In the genomic region with DNA sequence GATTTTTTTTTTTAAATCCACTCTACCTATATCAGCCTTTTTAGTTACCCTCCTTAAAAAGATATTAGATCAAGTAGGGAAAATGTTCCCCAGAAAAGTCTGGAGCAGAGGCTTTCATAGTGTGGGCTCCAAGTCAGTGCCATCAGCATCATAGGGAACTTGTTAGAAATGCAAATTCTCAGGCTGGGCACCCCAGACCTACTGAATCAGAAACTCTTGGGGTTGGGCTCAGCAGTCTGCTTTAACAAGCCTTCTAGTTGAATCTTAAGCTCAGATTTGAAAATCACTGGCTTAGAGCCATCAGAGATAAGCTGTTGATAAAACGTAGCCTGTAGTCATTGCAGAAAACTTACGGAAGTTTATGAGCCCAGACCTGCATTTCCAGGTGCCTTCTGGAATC, we compare ENCODE assay signal across 23 cellular contexts.
"Had no signal": no experiment of that assay in that cellular context is flagged by ENCODE, and none has a peak within 500 bp of the region (broad histone marks: within the 10 kb centered on the region; RNA-seq: fewer than 3 reads in every experiment).

No MANE protein-coding gene starts in this region.

- H3K36me3 ChIP-seq: heart left ventricle, left lung, lower lobe of right lung, prostate gland, right lobe of liver, spleen, tibial nerve, upper lobe of right lung, vagina had no signal

- ATAC-seq: heart left ventricle; left lung; lower lobe of right lung; naive thymus-derived CD4-positive, alpha-beta T cell; right lobe of liver; stimulated activated memory B cell treated with anti-CD40 and anti-IgM and Interleukin-4, amounts not matched to agents 10 μg/mL and 1 μg/mL and 100 μg/mL, for 72 hours; upper lobe of right lung had no signal

- H3K9me3 Mint-ChIP-seq: endodermal cell; nephron progenitor cell; stimulated activated memory B cell treated with anti-CD40 and anti-IgM and Interleukin-4, amounts not matched to agents 10 μg/mL and 1 μg/mL and 100 μg/mL, for 72 hours; stimulated activated naive CD8-positive, alpha-beta T cell treated with anti-CD3 and anti-CD28 coated beads, Interleukin-15, Interleukin-2, amounts not matched to agents 100 ng/mL and 50 ng/mL, for 24 hours had no signal

- H3K36me3 Mint-ChIP-seq: naive thymus-derived CD4-positive, alpha-beta T cell; stimulated activated memory B cell treated with anti-CD40 and anti-IgM and Interleukin-4, amounts not matched to agents 10 μg/mL and 1 μg/mL and 100 μg/mL, for 72 hours had no signal

- H3K9ac ChIP-seq: parathyroid adenoma had no signal

- H3K27ac Mint-ChIP-seq: endodermal cell; naive thymus-derived CD4-positive, alpha-beta T cell; nephron progenitor cell; stimulated activated memory B cell treated with anti-CD40 and anti-IgM and Interleukin-4, amounts not matched to agents 10 μg/mL and 1 μg/mL and 100 μg/mL, for 72 hours; stimulated activated naive CD8-positive, alpha-beta T cell treated with anti-CD3 and anti-CD28 coated beads, Interleukin-15, Interleukin-2, amounts not matched to agents 100 ng/mL and 50 ng/mL, for 24 hours had no signal

- H3K4me3 Mint-ChIP-seq: endodermal cell; naive thymus-derived CD4-positive, alpha-beta T cell; nephron progenitor cell; stimulated activated memory B cell treated with anti-CD40 and anti-IgM and Interleukin-4, amounts not matched to agents 10 μg/mL and 1 μg/mL and 100 μg/mL, for 72 hours; stimulated activated naive CD8-positive, alpha-beta T cell treated with anti-CD3 and anti-CD28 coated beads, Interleukin-15, Interleukin-2, amounts not matched to agents 100 ng/mL and 50 ng/mL, for 24 hours had no signal

- H3K79me2 ChIP-seq: parathyroid adenoma had no signal

- H3K4me1 ChIP-seq: left lung, lower lobe of right lung, parathyroid adenoma, prostate gland, right lobe of liver, spleen, testis, tibial nerve, upper lobe of right lung, vagina had no signal

- DNase-seq: dermis blood vessel endothelial cell; endodermal cell; heart left ventricle; hippocampal formation; kidney glomerular epithelial cell; left lung; lower lobe of right lung; naive thymus-derived CD4-positive, alpha-beta T cell; nephron progenitor cell; retina; right lobe of liver; spleen; stimulated activated CD4-positive, alpha-beta T cell treated with anti-CD3 and anti-CD28 coated beads, Interleukin-15, amount 100 ng/mL, for 24 hours; stimulated activated CD4-positive, alpha-beta T cell treated with anti-CD3 and anti-CD28 coated beads, Interleukin-1b, Interleukin-23, amount 100 ng/mL, for 48 hours; stimulated activated CD4-positive, alpha-beta T cell treated with anti-CD3 and anti-CD28 coated beads, Interleukin-4, amount 100 ng/mL, for 24 hours; testis; upper lobe of right lung had no signal

- H3K27me3 ChIP-seq: heart left ventricle, left lung, right lobe of liver, spleen, testis, tibial nerve, upper lobe of right lung, vagina had no signal

- H3K4me3 ChIP-seq: heart left ventricle, left lung, lower lobe of right lung, prostate gland, right lobe of liver, spleen, testis, tibial nerve, upper lobe of right lung, vagina had no signal

- H3K9me3 ChIP-seq: heart left ventricle, left lung, lower lobe of right lung, prostate gland, right lobe of liver, spleen, testis, tibial nerve, upper lobe of right lung, vagina had no signal

- H2AFZ ChIP-seq: parathyroid adenoma had no signal

- H3K4me1 Mint-ChIP-seq: naive thymus-derived CD4-positive, alpha-beta T cell; stimulated activated memory B cell treated with anti-CD40 and anti-IgM and Interleukin-4, amounts not matched to agents 10 μg/mL and 1 μg/mL and 100 μg/mL, for 72 hours had no signal

- H3K27ac ChIP-seq: heart left ventricle, left lung, lower lobe of right lung, parathyroid adenoma, prostate gland, right lobe of liver, spleen, testis, tibial nerve, upper lobe of right lung, vagina had no signal

- H3K27me3 Mint-ChIP-seq: naive thymus-derived CD4-positive, alpha-beta T cell; stimulated activated memory B cell treated with anti-CD40 and anti-IgM and Interleukin-4, amounts not matched to agents 10 μg/mL and 1 μg/mL and 100 μg/mL, for 72 hours; stimulated activated naive CD8-positive, alpha-beta T cell treated with anti-CD3 and anti-CD28 coated beads, Interleukin-15, Interleukin-2, amounts not matched to agents 100 ng/mL and 50 ng/mL, for 24 hours had no signal
